Comparison of ENCODE assay signal across 12 cellular contexts in the genomic region with DNA sequence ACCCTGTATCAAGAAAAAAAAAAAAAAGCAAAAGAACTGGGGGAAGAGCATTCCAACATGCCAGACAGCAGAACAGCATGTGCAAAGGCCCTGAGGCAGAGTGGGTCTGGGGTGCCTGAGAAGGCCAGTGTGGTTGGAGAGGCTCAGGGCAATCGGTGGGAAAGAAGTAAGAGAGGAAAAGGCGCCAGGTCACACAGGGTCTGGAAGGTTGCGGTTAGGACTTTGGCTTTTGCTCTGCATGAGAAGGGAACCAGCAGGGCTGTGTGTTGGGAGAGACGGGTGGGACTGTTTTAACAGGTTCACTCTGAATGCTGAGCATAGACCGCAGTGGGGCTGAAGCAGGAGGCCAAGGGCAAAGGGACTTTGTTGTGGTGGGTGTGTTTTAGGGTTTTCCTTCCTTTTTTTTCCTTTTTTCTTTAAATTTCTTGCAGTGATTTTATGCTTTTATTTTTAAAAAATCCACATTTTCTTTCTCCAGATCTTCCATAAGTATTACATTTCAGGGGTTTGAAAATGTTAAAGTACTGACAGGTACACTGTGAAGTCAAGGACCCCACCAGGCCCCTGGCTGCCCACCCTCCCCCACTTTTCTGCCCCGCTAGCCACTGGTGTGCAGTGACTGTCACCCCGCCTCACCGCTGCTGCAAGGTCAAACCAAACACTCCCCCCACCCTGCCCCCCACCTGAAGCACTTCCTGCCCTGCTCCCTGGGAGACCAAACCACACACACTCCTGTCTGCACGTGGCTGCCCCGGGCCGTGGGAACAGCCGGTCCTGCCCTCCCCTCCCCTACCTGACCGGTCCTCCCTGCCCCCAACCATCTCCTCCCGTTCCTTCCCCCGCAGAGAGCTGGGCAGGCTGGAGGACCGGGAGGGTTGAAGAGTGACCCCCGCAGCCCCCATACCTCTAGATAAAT. TPM values are rescaled to one million over a fixed set of nuclear protein-coding genes. Genes with fewer than 3 reads are reported as not detected.
DNase-seq lines count a peak whose midpoint lies in the region; ATAC-seq and TF ChIP-seq lines count a peak whose summit lies in the region.
"Had no signal": no experiment of that assay in that cellular context is flagged by ENCODE, and none has a peak within 500 bp of the region (broad histone marks: within the 10 kb centered on the region; RNA-seq: fewer than 3 reads in every experiment).

No MANE protein-coding gene starts in this region.

- CTCF ChIA-PET in activated CD8-positive, alpha-beta T cell treated with anti-CD3 and anti-CD28 coated beads, Interleukin-2, amount 10 ng/mL, durations not matched to agents 7 days and 5 days (lab: Charles Lee): no interaction called here

- H3K4me3 ChIP-seq in thyroid gland (replicated peaks in 1 of 3): no peak overlapping the region
- H3K4me3 ChIP-seq: hepatocyte had no signal

- no peaks in the 10 kb centered on the region for H3K36me3 ChIP-seq in thyroid gland

- H3K27ac ChIP-seq in thyroid gland: peak overlapping the region in 1 of 3 donors; percentile 38
- H3K27ac ChIP-seq: hepatocyte, parathyroid adenoma had no signal

- DNase-seq in activated T-cell treated with anti-CD3 and anti-CD28 coated beads for 1 hour (ENCODE audit: low read depth) (peak; percentile 14), activated T-cell treated with anti-CD3 and anti-CD28 coated beads for 4 hours (no peak), kidney glomerular epithelial cell (lab: John Stamatoyannopoulos, UW) (peak; percentile 68), thyroid gland (peak; percentile 87 to 92), cortex of kidney (lab: John Stamatoyannopoulos, UW) (no peak)
- DNase-seq in activated CD8-positive, alpha-beta T cell treated with anti-CD3 and anti-CD28 coated beads, Interleukin-2, amount 10 ng/mL, durations not matched to agents 7 days and 5 days: peak; percentile 58
- no peak for DNase-seq in effector CD8-positive, alpha-beta T cell (lab: John Stamatoyannopoulos, UW)
- DNase-seq: caudate nucleus had no signal

- 37 to 45% methylated on average over 9 to 16 of the region's 17 CpGs for WGBS in thyroid gland, 2 donors

- no peaks in the 10 kb centered on the region for H3K27me3 ChIP-seq in thyroid gland

- peak overlapping the region; percentile 35 for H3K4me3 Mint-ChIP-seq in activated CD8-positive, alpha-beta T cell treated with anti-CD3 and anti-CD28 coated beads, Interleukin-2, amount 10 ng/mL, durations not matched to agents 7 days and 5 days
- H3K4me3 Mint-ChIP-seq: T-helper 2 cell treated with Interferon-gamma antibody and Interleukin-4, amounts not matched to agents 5 μg/mL and 100 μg/mL, for 36 hours had no signal

- ATAC-seq in activated CD8-positive, alpha-beta T cell treated with anti-CD3 and anti-CD28 coated beads, Interleukin-2, amount 10 ng/mL, durations not matched to agents 7 days and 5 days: peak; percentile 42
- ATAC-seq in GM19452 (IDR thresholded peaks at IDR 0.05; ENCODE audit: unreplicated experiment): no peak

- peaks cover 49% of the 10 kb centered on the region for H3K4me1 Mint-ChIP-seq in activated CD8-positive, alpha-beta T cell treated with anti-CD3 and anti-CD28 coated beads, Interleukin-2, amount 10 ng/mL, durations not matched to agents 7 days and 5 days (ENCODE audit: low read depth)

- POLR2A ChIA-PET in activated CD8-positive, alpha-beta T cell treated with anti-CD3 and anti-CD28 coated beads, Interleukin-2, amount 10 ng/mL, durations not matched to agents 7 days and 5 days (lab: Charles Lee): interaction anchor here (1.0 to 1.9 kb wide), 2 partner anchors 16 to 51 kb away, joined by 3 to 4 read pairs; no protein-coding TSS in a partner anchor

- peaks cover 8 to 12% of the 10 kb centered on the region in 2 donors for H3K4me1 ChIP-seq in thyroid gland
- H3K4me1 ChIP-seq: parathyroid adenoma had no signal

- H3K9me3 Mint-ChIP-seq in activated CD8-positive, alpha-beta T cell treated with anti-CD3 and anti-CD28 coated beads, Interleukin-2, amount 10 ng/mL, durations not matched to agents 7 days and 5 days (ENCODE audit: insufficient read depth): no peaks in the 10 kb centered on the region
- H3K9me3 Mint-ChIP-seq: T-helper 2 cell treated with Interferon-gamma antibody and Interleukin-4, amounts not matched to agents 5 μg/mL and 100 μg/mL, for 36 hours had no signal

- H3K9me3 ChIP-seq in thyroid gland: no peaks in the 10 kb centered on the region

- no peak for TF ChIP-seq CTCF in thyroid gland (IDR thresholded peaks at IDR 0.05)

- peak overlapping the region; percentile 60 for H3K27ac Mint-ChIP-seq in activated CD8-positive, alpha-beta T cell treated with anti-CD3 and anti-CD28 coated beads, Interleukin-2, amount 10 ng/mL, durations not matched to agents 7 days and 5 days
- H3K27ac Mint-ChIP-seq: T-helper 2 cell treated with Interferon-gamma antibody and Interleukin-4, amounts not matched to agents 5 μg/mL and 100 μg/mL, for 36 hours had no signal

- no peaks in the 10 kb centered on the region for H3K36me3 Mint-ChIP-seq in activated CD8-positive, alpha-beta T cell treated with anti-CD3 and anti-CD28 coated beads, Interleukin-2, amount 10 ng/mL, durations not matched to agents 7 days and 5 days (ENCODE audit: low read depth)

- H3K27me3 Mint-ChIP-seq in activated CD8-positive, alpha-beta T cell treated with anti-CD3 and anti-CD28 coated beads, Interleukin-2, amount 10 ng/mL, durations not matched to agents 7 days and 5 days (ENCODE audit: low read depth): peaks cover 2% of the 10 kb centered on the region

- TF ChIP-seq POLR2A in thyroid gland (IDR thresholded peaks at IDR 0.05): no peak

- intact Hi-C loops in thyroid gland (cut with DNase I): no loop called here

RNA-seq across cellular contexts. Expression of gene DTX1, which starts 30.0 kb away (rescaled TPM):
- not detected for total RNA-seq in activated CD8-positive, alpha-beta T cell treated with anti-CD3 and anti-CD28 coated beads, Interleukin-2, amount 10 ng/mL, durations not matched to agents 7 days and 5 days
- total RNA-seq in thyroid gland: 10 to 100 TPM; 11.5 to 37.1 (median 20.6) TPM

RNA-seq across cellular contexts. Expression of gene RASAL1, which starts 49.1 kb away (rescaled TPM):
- under 1 TPM; 0.26 to 0.47 TPM for total RNA-seq in activated CD8-positive, alpha-beta T cell treated with anti-CD3 and anti-CD28 coated beads, Interleukin-2, amount 10 ng/mL, durations not matched to agents 7 days and 5 days
- 10 to 100 TPM; 27.3 to 52.9 (median 45.1) TPM for total RNA-seq in thyroid gland
- total RNA-seq: hepatocyte had no signal

Comparison
In these comparisons a context has a peak if more than half of its experiments do, and no peak if none do; other contexts are left out.
1. DNase-seq: peak in activated T-cell treated with anti-CD3 and anti-CD28 coated beads for 1 hour (single experiment), activated CD8-positive, alpha-beta T cell treated with anti-CD3 and anti-CD28 coated beads, Interleukin-2, amount 10 ng/mL, durations not matched to agents 7 days and 5 days (single experiment), kidney glomerular epithelial cell (single experiment) and thyroid gland (2 of 2); none in activated T-cell treated with anti-CD3 and anti-CD28 coated beads for 4 hours (single experiment), cortex of kidney (single experiment) and effector CD8-positive, alpha-beta T cell (single experiment).
2. RNA of gene DTX1, which starts 30.0 kb away (total RNA-seq): 11.5 to 37.1 TPM in thyroid gland; not detected in activated CD8-positive, alpha-beta T cell treated with anti-CD3 and anti-CD28 coated beads, Interleukin-2, amount 10 ng/mL, durations not matched to agents 7 days and 5 days; every median in the first group is over 10 times any median in the second.
3. RNA of gene RASAL1, which starts 49.1 kb away (total RNA-seq): 27.3 to 52.9 TPM in thyroid gland; 0.26 to 0.47 TPM in activated CD8-positive, alpha-beta T cell treated with anti-CD3 and anti-CD28 coated beads, Interleukin-2, amount 10 ng/mL, durations not matched to agents 7 days and 5 days; every median in the first group is over 10 times any median in the second.